ENCODE assay signal across 1 cellular context in genomic region chr21:44686000-44686781, GRCh38.
TF ChIP-seq lines count a peak whose summit lies in the region.

No MANE protein-coding gene starts in this region.

TF ChIP-seq in SK-N-SH treated with all-trans-retinoic acid at 6 μM for 48 hours, 23 proteins besides CTCF, POLR2A, EP300 and RAD21 (continued from another document):
- TF ChIP-seq TSHZ2 (CRISPR knock-in tag; IDR thresholded peaks at IDR 0.05) (no peak), ZNF565 (CRISPR knock-in tag; conservative IDR thresholded peaks at IDR 0.05; ENCODE audit: low read depth) (no peak), ZNF8 (CRISPR knock-in tag; IDR thresholded peaks at IDR 0.05) (no peak)
